In the genomic region with DNA sequence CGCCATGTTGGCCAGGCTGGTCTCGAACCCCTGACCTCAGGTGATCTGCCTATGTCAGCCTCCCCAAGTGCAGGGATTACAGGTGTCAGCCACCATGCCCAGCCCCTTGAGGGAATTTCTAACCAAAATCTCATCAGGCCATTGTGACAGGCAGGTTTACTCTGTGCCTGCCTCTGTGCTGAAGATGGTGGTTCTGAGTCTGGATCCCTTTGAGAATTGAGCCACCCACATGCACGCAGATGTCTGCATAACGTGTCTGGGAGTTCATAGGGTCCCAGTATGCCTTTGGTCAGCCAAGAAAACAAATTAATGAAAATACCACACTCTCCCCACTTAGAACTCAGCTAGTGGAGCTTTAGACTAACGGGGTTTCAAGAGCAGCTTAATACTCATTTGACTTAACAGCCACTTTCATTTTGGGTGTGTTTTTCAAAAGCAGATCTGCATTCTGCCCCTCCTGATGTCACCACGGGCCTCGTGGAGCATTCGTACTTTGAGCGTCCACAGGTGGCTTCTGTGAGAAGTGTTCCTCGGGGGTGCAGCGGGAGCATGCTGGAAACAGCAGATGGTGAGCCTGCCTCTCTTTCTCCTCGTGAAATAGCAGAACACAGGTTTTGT, we compare ENCODE assay signal across 17 cellular contexts. TPM values are rescaled to one million over a fixed set of nuclear protein-coding genes. Genes with fewer than 3 reads are reported as not detected.
DNase-seq lines count a peak whose midpoint lies in the region; ATAC-seq and TF ChIP-seq lines count a peak whose summit lies in the region.
"Had no signal": no experiment of that assay in that cellular context is flagged by ENCODE, and none has a peak within 500 bp of the region (broad histone marks: within the 10 kb centered on the region; RNA-seq: fewer than 3 reads in every experiment).

No MANE protein-coding gene starts in this region.

- H3K27ac ChIP-seq in brain microvascular endothelial cell (no peak overlapping the region), psoas muscle (no peak overlapping the region), neuronal stem cell (replicated peaks; ENCODE audit: low read length) (no peak overlapping the region)
- H3K27ac ChIP-seq: left ventricle myocardium inferior, neural progenitor cell, PC-9 had no signal

- H3K4me3 Mint-ChIP-seq in central memory CD8-positive, alpha-beta T cell = no peak overlapping the region
- H3K4me3 Mint-ChIP-seq: neural progenitor cell had no signal

- H2AFZ ChIP-seq in neuronal stem cell (ENCODE audit: low read length) = no peak overlapping the region
- H2AFZ ChIP-seq: neural progenitor cell, PC-9 had no signal

- H3K23ac ChIP-seq in neuronal stem cell (ENCODE audit: low read depth, low read length, poor library complexity) = no peak overlapping the region

- in situ Hi-C loops in brain microvascular endothelial cell (cut with HindIII; ENCODE audit: low pct_ligation_motif_present, low sequenced_read_pairs) = no loop called here

- intact Hi-C loops in psoas muscle (cut with DNase I) = no loop called here
- intact Hi-C loops in left cardiac atrium (cut with DNase I) = no loop called here

- no peaks in the 10 kb centered on the region for H3K9me3 ChIP-seq in psoas muscle
- peaks cover 1 to 2% of the 10 kb centered on the region in 2 donors for H3K9me3 ChIP-seq in neuronal stem cell (replicated peaks in 1 of 2; ENCODE audit: control insufficient read depth in 2 of 2, insufficient read depth in 1 of 2, low read depth in 1 of 2, low read length in 2 of 2)
- H3K9me3 ChIP-seq: left ventricle myocardium inferior had no signal

- no peak overlapping the region for H3K4ac ChIP-seq in neuronal stem cell (ENCODE audit: low read length)

- H3K79me1 ChIP-seq in neuronal stem cell (ENCODE audit: low read depth, low read length) = no peaks in the 10 kb centered on the region

- DNase-seq in central memory CD8-positive, alpha-beta T cell (ENCODE audit: low spot score in 2 of 2) = no peak
- no peak for DNase-seq in brain microvascular endothelial cell
- DNase-seq in psoas muscle = no peak
- DNase-seq in neuronal stem cell (ENCODE audit: low spot score) = no peak
- DNase-seq in left cardiac atrium = no peak
- DNase-seq: activated CD4-positive, alpha-beta T cell treated with anti-CD3 and anti-CD28 coated beads, Interleukin-2, amount 50 U/mL, for 4 hours; activated naive CD4-positive, alpha-beta T cell treated with anti-CD3 and anti-CD28 coated beads, Interleukin-2, amount 50 U/mL, for 16 hours; CD4-positive, alpha-beta memory T cell; central memory CD4-positive, alpha-beta T cell; left ventricle myocardium inferior; NCI-H2227 treated with DMSO at 0.1 percent for 48 hours; PC-9; substantia nigra had no signal

- H3K36me3 ChIP-seq in brain microvascular endothelial cell (replicated peaks) (peaks cover 7% of the 10 kb centered on the region), psoas muscle (ENCODE audit: insufficient read depth in 1 of 2, low read depth in 1 of 2) (peaks cover 3 to 72% of the 10 kb centered on the region in 2 donors), neuronal stem cell (replicated peaks in 1 of 2; ENCODE audit: control insufficient read depth in 2 of 2, insufficient read depth in 2 of 2, low read length in 2 of 2) (peaks cover 18 to 91% of the 10 kb centered on the region in 2 donors)
- H3K36me3 ChIP-seq: neural progenitor cell had no signal

- WGBS in psoas muscle, 3 donors = 83 to 89% (median 88%) methylated on average over 12 of the region's 12 CpGs
- WGBS in neuronal stem cell (ENCODE audit: extremely low coverage in 2 of 2, insufficient read length in 2 of 2, insufficient replicate concordance in 1 of 2), 2 donors = no CpG with 5 or more reads among the region's 12 CpGs

- no peak overlapping the region for H2BK15ac ChIP-seq in neuronal stem cell (ENCODE audit: low read length)

- no peak for TF ChIP-seq CTCF in brain microvascular endothelial cell (IDR thresholded peaks at IDR 0.05; ENCODE audit: low read depth, low read length, missing control alignments)
- TF ChIP-seq CTCF in psoas muscle (IDR thresholded peaks at IDR 0.05) = no peak

- peak overlapping the region; percentile 86 for H3K27ac Mint-ChIP-seq in central memory CD8-positive, alpha-beta T cell (ENCODE audit: low read depth)
- H3K27ac Mint-ChIP-seq: neural progenitor cell had no signal

- H3K4me1 Mint-ChIP-seq in central memory CD8-positive, alpha-beta T cell = peaks cover 32% of the 10 kb centered on the region
- H3K4me1 Mint-ChIP-seq: neural progenitor cell had no signal

- peak overlapping the region; percentile 2; the same call in 1 of the 2 replicates for H3K4me3 ChIP-seq in GM08714 (ENCODE audit: low read length)
- no peak overlapping the region for H3K4me3 ChIP-seq in brain microvascular endothelial cell (ENCODE audit: low read depth, low read length)
- no peak overlapping the region for H3K4me3 ChIP-seq in psoas muscle
- no peak overlapping the region for H3K4me3 ChIP-seq in neuronal stem cell (ENCODE audit: low read length in 2 of 2)
- H3K4me3 ChIP-seq: left ventricle myocardium inferior, neural progenitor cell, PC-9 had no signal

- H2BK12ac ChIP-seq in neuronal stem cell (ENCODE audit: low read length) = no peak overlapping the region

- H3K27me3 Mint-ChIP-seq in central memory CD8-positive, alpha-beta T cell = no peaks in the 10 kb centered on the region
- H3K27me3 Mint-ChIP-seq: CD4-positive, alpha-beta memory T cell had no signal

- H2AK5ac ChIP-seq in neuronal stem cell (ENCODE audit: low read depth, low read length) = no peak overlapping the region

- no peak overlapping the region for H2BK120ac ChIP-seq in neuronal stem cell (ENCODE audit: low read depth, low read length)

- no peaks in the 10 kb centered on the region for H3K9me3 Mint-ChIP-seq in central memory CD8-positive, alpha-beta T cell
- H3K9me3 Mint-ChIP-seq: CD4-positive, alpha-beta memory T cell; neural progenitor cell had no signal

- no peaks in the 10 kb centered on the region for H3K4me1 ChIP-seq in psoas muscle
- H3K4me1 ChIP-seq in neuronal stem cell (ENCODE audit: control insufficient read depth in 2 of 2, insufficient read depth in 1 of 2, low read depth in 1 of 2, low read length in 2 of 2) = no peaks in the 10 kb centered on the region
- H3K4me1 ChIP-seq: left ventricle myocardium inferior, neural progenitor cell had no signal

- ATAC-seq in GM18909 (IDR thresholded peaks at IDR 0.05; ENCODE audit: poor library complexity, unreplicated experiment) (peak; percentile 51), HG02938 (IDR thresholded peaks at IDR 0.05; ENCODE audit: unreplicated experiment) (peak; percentile 53), psoas muscle (no peak), left cardiac atrium (no peak)
- ATAC-seq in central memory CD8-positive, alpha-beta T cell (replicated peaks; ENCODE audit: extremely low read depth, poor library complexity, severe bottlenecking) = peak; percentile 57

- no peak overlapping the region for H4K8ac ChIP-seq in neuronal stem cell (ENCODE audit: low read depth, low read length)

- no peak overlapping the region for H3K4me2 ChIP-seq in neuronal stem cell (ENCODE audit: insufficient read depth, low read length, poor library complexity, severe bottlenecking)
- H3K4me2 ChIP-seq: neural progenitor cell, PC-9 had no signal

- no peak overlapping the region for H3K14ac ChIP-seq in neuronal stem cell (ENCODE audit: low read length)

- H3K18ac ChIP-seq in neuronal stem cell (ENCODE audit: low read length) = no peak overlapping the region

- H2BK5ac ChIP-seq in neuronal stem cell (ENCODE audit: low read length) = no peak overlapping the region

- no peak overlapping the region for H4K91ac ChIP-seq in neuronal stem cell (ENCODE audit: low read depth, low read length, poor library complexity)

- no peak overlapping the region for H3K9ac ChIP-seq in neuronal stem cell (ENCODE audit: low read depth, low read length, poor library complexity)
- H3K9ac ChIP-seq: neural progenitor cell had no signal

- H3K27me3 ChIP-seq in brain microvascular endothelial cell (replicated peaks) (no peaks in the 10 kb centered on the region), psoas muscle (ENCODE audit: insufficient read depth in 3 of 3, low read length in 2 of 3) (no peaks in the 10 kb centered on the region), neuronal stem cell (ENCODE audit: control insufficient read depth in 3 of 3, insufficient read depth in 3 of 3, low read depth in 1 of 3, low read length in 3 of 3) (no peaks in the 10 kb centered on the region)
- H3K27me3 ChIP-seq: neural progenitor cell had no signal

- H3K36me3 Mint-ChIP-seq in central memory CD8-positive, alpha-beta T cell (ENCODE audit: insufficient read depth) = peaks cover 35% of the 10 kb centered on the region

RNA-seq across cellular contexts. Expression of gene DIP2A, which starts 45.3 kb away (rescaled TPM):
- total RNA-seq in psoas muscle (10 to 100 TPM in 3 of 4 donors, 1 to 10 TPM in 1; 8.9 to 12.2 (median 11.7) TPM), left cardiac atrium (10 to 100 TPM; 27.2 to 33.0 TPM)
- polyA plus RNA-seq in psoas muscle = 10 to 100 TPM in 1 of 3 donors, 1 to 10 TPM in 2; 7.3 to 11.0 (median 9.2) TPM
- 24.0 TPM for polyA plus RNA-seq in neuronal stem cell (2013, experiment 1 of 2)
- polyA plus RNA-seq in neuronal stem cell (2013, experiment 2 of 2) = 24.5 TPM

Comparison
In these comparisons a context has a peak if more than half of its experiments do, and no peak if none do; other contexts are left out.
1. ATAC-seq: peak in GM18909 (single experiment), HG02938 (single experiment) and central memory CD8-positive, alpha-beta T cell (single experiment); none in psoas muscle (0 of 4) and left cardiac atrium (0 of 2).